Comparison of ENCODE assay signal across 1 cellular context in the genomic region with DNA sequence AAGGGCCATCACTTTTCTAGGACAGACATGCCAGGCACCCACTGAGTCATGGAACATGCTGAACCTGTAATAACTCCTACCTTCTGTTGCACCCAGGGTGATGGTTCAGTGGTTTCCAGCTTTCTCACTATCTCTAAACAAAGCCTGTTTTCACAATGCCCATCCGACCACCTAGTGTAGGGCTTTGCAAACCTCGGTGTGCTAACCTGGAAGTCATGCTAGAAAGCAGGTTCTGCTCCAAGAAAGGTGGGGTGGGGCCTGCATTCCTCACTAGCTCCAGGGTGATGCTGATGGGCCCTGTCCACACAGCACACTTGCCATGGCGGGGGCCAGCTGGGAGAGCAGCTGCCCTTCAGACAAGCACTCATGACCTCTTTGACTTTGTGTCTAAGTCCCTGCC.
TF ChIP-seq lines count a peak whose summit lies in the region.

No MANE protein-coding gene starts in this region.

TF ChIP-seq in GM23338, 12 proteins besides CTCF, POLR2A, EP300 and RAD21:
- no peak for TF ChIP-seq JUNB (IDR thresholded peaks at IDR 0.05; ENCODE audit: unreplicated experiment)
- TF ChIP-seq EZH2 (IDR thresholded peaks at IDR 0.05; ENCODE audit: low read depth, unreplicated experiment), result no peak
- TF ChIP-seq, protein P1, sequence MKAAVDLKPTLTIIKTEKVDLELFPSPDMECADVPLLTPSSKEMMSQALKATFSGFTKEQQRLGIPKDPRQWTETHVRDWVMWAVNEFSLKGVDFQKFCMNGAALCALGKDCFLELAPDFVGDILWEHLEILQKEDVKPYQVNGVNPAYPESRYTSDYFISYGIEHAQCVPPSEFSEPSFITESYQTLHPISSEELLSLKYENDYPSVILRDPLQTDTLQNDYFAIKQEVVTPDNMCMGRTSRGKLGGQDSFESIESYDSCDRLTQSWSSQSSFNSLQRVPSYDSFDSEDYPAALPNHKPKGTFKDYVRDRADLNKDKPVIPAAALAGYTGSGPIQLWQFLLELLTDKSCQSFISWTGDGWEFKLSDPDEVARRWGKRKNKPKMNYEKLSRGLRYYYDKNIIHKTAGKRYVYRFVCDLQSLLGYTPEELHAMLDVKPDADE (IDR thresholded peaks at IDR 0.05), result no peak
- no peak for TF ChIP-seq STAT1 (IDR thresholded peaks at IDR 0.05; ENCODE audit: unreplicated experiment)
- TF ChIP-seq ZNF331 (CRISPR knock-in tag; IDR thresholded peaks at IDR 0.05; ENCODE audit: low read depth), result no peak
- TF ChIP-seq EZH2phosphoT487 (IDR thresholded peaks at IDR 0.05; ENCODE audit: unreplicated experiment), result no peak
- no peak for TF ChIP-seq POLR2AphosphoS5 (IDR thresholded peaks at IDR 0.05; ENCODE audit: low read depth)
- TF ChIP-seq CREB1 (CRISPR knock-in tag; IDR thresholded peaks at IDR 0.05; ENCODE audit: low read depth), result no peak
- TF ChIP-seq, protein P2, sequence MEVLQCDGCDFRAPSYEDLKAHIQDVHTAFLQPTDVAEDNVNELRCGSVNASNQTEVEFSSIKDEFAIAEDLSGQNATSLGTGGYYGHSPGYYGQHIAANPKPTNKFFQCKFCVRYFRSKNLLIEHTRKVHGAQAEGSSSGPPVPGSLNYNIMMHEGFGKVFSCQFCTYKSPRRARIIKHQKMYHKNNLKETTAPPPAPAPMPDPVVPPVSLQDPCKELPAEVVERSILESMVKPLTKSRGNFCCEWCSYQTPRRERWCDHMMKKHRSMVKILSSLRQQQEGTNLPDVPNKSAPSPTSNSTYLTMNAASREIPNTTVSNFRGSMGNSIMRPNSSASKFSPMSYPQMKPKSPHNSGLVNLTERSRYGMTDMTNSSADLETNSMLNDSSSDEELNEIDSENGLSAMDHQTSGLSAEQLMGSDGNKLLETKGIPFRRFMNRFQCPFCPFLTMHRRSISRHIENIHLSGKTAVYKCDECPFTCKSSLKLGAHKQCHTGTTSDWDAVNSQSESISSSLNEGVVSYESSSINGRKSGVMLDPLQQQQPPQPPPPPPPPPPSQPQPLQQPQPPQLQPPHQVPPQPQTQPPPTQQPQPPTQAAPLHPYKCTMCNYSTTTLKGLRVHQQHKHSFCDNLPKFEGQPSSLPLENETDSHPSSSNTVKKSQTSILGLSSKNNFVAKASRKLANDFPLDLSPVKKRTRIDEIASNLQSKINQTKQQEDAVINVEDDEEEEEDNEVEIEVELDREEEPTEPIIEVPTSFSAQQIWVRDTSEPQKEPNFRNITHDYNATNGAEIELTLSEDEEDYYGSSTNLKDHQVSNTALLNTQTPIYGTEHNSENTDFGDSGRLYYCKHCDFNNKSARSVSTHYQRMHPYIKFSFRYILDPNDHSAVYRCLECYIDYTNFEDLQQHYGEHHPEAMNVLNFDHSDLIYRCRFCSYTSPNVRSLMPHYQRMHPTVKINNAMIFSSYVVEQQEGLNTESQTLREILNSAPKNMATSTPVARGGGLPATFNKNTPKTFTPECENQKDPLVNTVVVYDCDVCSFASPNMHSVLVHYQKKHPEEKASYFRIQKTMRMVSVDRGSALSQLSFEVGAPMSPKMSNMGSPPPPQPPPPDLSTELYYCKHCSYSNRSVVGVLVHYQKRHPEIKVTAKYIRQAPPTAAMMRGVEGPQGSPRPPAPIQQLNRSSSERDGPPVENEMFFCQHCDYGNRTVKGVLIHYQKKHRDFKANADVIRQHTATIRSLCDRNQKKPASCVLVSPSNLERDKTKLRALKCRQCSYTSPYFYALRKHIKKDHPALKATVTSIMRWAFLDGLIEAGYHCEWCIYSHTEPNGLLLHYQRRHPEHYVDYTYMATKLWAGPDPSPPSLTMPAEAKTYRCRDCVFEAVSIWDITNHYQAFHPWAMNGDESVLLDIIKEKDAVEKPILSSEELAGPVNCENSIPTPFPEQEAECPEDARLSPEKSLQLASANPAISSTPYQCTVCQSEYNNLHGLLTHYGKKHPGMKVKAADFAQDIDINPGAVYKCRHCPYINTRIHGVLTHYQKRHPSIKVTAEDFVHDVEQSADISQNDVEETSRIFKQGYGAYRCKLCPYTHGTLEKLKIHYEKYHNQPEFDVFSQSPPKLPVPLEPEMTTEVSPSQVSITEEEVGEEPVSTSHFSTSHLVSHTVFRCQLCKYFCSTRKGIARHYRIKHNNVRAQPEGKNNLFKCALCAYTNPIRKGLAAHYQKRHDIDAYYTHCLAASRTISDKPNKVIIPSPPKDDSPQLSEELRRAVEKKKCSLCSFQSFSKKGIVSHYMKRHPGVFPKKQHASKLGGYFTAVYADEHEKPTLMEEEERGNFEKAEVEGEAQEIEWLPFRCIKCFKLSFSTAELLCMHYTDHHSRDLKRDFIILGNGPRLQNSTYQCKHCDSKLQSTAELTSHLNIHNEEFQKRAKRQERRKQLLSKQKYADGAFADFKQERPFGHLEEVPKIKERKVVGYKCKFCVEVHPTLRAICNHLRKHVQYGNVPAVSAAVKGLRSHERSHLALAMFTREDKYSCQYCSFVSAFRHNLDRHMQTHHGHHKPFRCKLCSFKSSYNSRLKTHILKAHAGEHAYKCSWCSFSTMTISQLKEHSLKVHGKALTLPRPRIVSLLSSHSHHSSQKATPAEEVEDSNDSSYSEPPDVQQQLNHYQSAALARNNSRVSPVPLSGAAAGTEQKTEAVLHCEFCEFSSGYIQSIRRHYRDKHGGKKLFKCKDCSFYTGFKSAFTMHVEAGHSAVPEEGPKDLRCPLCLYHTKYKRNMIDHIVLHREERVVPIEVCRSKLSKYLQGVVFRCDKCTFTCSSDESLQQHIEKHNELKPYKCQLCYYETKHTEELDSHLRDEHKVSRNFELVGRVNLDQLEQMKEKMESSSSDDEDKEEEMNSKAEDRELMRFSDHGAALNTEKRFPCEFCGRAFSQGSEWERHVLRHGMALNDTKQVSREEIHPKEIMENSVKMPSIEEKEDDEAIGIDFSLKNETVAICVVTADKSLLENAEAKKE (CRISPR knock-in tag; IDR thresholded peaks at IDR 0.05), result no peak
